In genomic region chrX:80810365-80810978, GRCh38 we compare ENCODE assay signal across 8 cellular contexts.
A peak's percentile ranks its signal among the peaks of the same experiment; 100 is the strongest.
DNase-seq lines count a peak whose midpoint lies in the region; ATAC-seq and TF ChIP-seq lines count a peak whose summit lies in the region.

No MANE protein-coding gene starts in this region.

- H3K4me2 ChIP-seq in SU-DHL-6 (ENCODE audit: low read depth, low read length, poor library complexity, severe bottlenecking): peak overlapping the region; percentile 86

- H3K36me3 ChIP-seq in SU-DHL-6 (ENCODE audit: low read length): no peaks in the 10 kb centered on the region

- peak overlapping the region; percentile 81 for H3K4me3 ChIP-seq in SU-DHL-6 (ENCODE audit: insufficient read depth, low read length, poor library complexity, severe bottlenecking)
- peak overlapping the region; percentile 67 to 71 for H3K4me3 ChIP-seq in foreskin fibroblast (ENCODE audit: low read depth in 1 of 2, low read length in 2 of 2)
- peak overlapping the region; percentile 60 for H3K4me3 ChIP-seq in skeletal muscle cell (ENCODE audit: low read depth, low read length)

- H4K20me1 ChIP-seq in SU-DHL-6 (ENCODE audit: low read depth, low read length): no peaks in the 10 kb centered on the region

- H3K27me3 ChIP-seq in SU-DHL-6 (ENCODE audit: low read length): no peaks in the 10 kb centered on the region

- H3K9ac ChIP-seq in SU-DHL-6 (ENCODE audit: low read length): peak overlapping the region; percentile 65

- peaks cover 29% of the 10 kb centered on the region for H3K79me2 ChIP-seq in SU-DHL-6 (ENCODE audit: insufficient read depth, low read length)

- no peak for TF ChIP-seq CTCF in SU-DHL-6 (IDR thresholded peaks at IDR 0.05; ENCODE audit: insufficient read depth, low read length, poor library complexity, severe bottlenecking)
- no peak for TF ChIP-seq CTCF in foreskin fibroblast (IDR thresholded peaks at IDR 0.05; ENCODE audit: low read depth, low read length)

- no peaks in the 10 kb centered on the region for H3K9me2 ChIP-seq in SU-DHL-6 (replicated peaks; ENCODE audit: insufficient read depth, low read length)

- H2AFZ ChIP-seq in SU-DHL-6 (ENCODE audit: low read depth, low read length, severe bottlenecking): peak overlapping the region; percentile 86

- no peaks in the 10 kb centered on the region for H3F3A ChIP-seq in SU-DHL-6 (ENCODE audit: insufficient read depth)

- ATAC-seq in HG03571 (IDR thresholded peaks at IDR 0.05; ENCODE audit: unreplicated experiment): no peak

- peak; percentile 3 for DNase-seq in NCI-H345 treated with DMSO at 0.1 percent for 48 hours (lab: John Stamatoyannopoulos, UW; ENCODE audit: unreplicated experiment)
- no peak for DNase-seq in NCI-H345 (lab: John Stamatoyannopoulos, UW)
- DNase-seq in foreskin fibroblast: peak; percentile 3 to 4
- DNase-seq in skeletal muscle cell (ENCODE audit: low read depth): no peak
- no peak for DNase-seq in UCSD-AML1 (lab: John Stamatoyannopoulos, UW; ENCODE audit: unreplicated experiment)
- DNase-seq in activated effector memory CD4-positive, alpha-beta T cell treated with anti-CD3 and anti-CD28 coated beads, Interleukin-2, amount 50 U/mL, for 16 hours: no peak

- 0 out of 2 replicates have a peak overlapping the region, but pooled peaks have one; percentile 19 for H3K27ac ChIP-seq in SU-DHL-6 (ENCODE audit: low read depth, low read length)

- H3K9me3 ChIP-seq in SU-DHL-6 (ENCODE audit: insufficient read depth, low read length): no peaks in the 10 kb centered on the region

Comparison
In these comparisons a context has a peak if more than half of its experiments do, and no peak if none do; other contexts are left out.
1. DNase-seq: peak in NCI-H345 treated with DMSO at 0.1 percent for 48 hours (single experiment) and foreskin fibroblast (2 of 2); none in NCI-H345 (single experiment), skeletal muscle cell (single experiment), UCSD-AML1 (single experiment) and activated effector memory CD4-positive, alpha-beta T cell treated with anti-CD3 and anti-CD28 coated beads, Interleukin-2, amount 50 U/mL, for 16 hours (single experiment).
2. Peak in every context shown above with its lines, with median percentiles within 50 percentile points of each other: H3K4me3 ChIP-seq.